Comparison of ENCODE assay signal across 26 cellular contexts in the genomic region with DNA sequence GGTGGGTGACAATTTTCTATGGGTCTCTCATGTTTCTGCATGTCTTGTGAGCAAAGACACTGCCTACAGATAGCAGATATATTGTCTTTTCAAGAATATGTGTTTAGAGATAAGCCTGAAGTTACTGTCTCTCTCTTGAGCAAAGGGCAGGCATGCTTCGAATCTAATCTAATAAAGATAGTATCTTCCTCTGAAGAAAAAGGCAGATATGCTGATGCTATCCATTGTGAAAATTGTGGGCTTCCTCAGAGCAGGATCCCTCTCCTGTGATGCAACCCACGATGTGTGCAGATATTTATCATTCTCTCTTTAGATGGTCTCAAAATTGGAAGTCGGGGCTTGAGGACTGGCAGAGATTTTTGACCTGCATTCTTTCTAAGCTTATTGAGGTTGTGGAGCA.
DNase-seq lines count a peak whose midpoint lies in the region; ATAC-seq, FAIRE-seq and TF ChIP-seq lines count a peak whose summit lies in the region.
"Had no signal": no experiment of that assay in that cellular context is flagged by ENCODE, and none has a peak within 500 bp of the region (broad histone marks: within the 10 kb centered on the region; RNA-seq: fewer than 3 reads in every experiment).

No MANE protein-coding gene starts in this region.

- H3K4me1 Mint-ChIP-seq in glutamatergic neuron (ENCODE audit: low read depth, unreplicated experiment), result peaks cover 22% of the 10 kb centered on the region
- H3K4me1 Mint-ChIP-seq: CD8-positive, alpha-beta memory T cell had no signal

- peaks cover 6% of the 10 kb centered on the region; the same call in 1 of the 2 replicates for H3K9me3 ChIP-seq in SK-N-SH
- no peaks in the 10 kb centered on the region for H3K9me3 ChIP-seq in trophoblast cell (ENCODE audit: insufficient read depth, low read depth, low read length)
- no peaks in the 10 kb centered on the region for H3K9me3 ChIP-seq in transverse colon
- H3K9me3 ChIP-seq in MM.1S (replicated peaks; ENCODE audit: insufficient read depth, low read length), result no peaks in the 10 kb centered on the region
- H3K9me3 ChIP-seq: BE2C had no signal

- H2AK5ac ChIP-seq in trophoblast cell (ENCODE audit: low read length), result no peak overlapping the region

- FAIRE-seq in HTR-8/SVneo (lab: Jason Lieb, UNC), result peak; percentile 64
- FAIRE-seq: A549, D721Med, GM12891, GM18507, H1 had no signal

- H3K9me2 ChIP-seq in SK-N-SH, result no peaks in the 10 kb centered on the region
- H3K9me2 ChIP-seq in MM.1S (replicated peaks; ENCODE audit: insufficient read depth, low read length), result no peaks in the 10 kb centered on the region

- H2BK5ac ChIP-seq in trophoblast cell (ENCODE audit: low read depth, low read length, poor library complexity), result no peak overlapping the region

- TF ChIP-seq POLR2A in transverse colon (IDR thresholded peaks at IDR 0.05), result no peak

- H3K27ac Mint-ChIP-seq in glutamatergic neuron (ENCODE audit: unreplicated experiment), result peak overlapping the region; percentile 20
- H3K27ac Mint-ChIP-seq: CD4-positive, alpha-beta T cell; CD8-positive, alpha-beta memory T cell had no signal

- no peak for TF ChIP-seq RAD21 in SK-N-SH (IDR thresholded peaks at IDR 0.05; ENCODE audit: low read length)

- H3K36me3 ChIP-seq in SK-N-SH (replicated peaks in 1 of 2; ENCODE audit: control insufficient read depth in 1 of 2, insufficient read depth in 2 of 2, low read length in 1 of 2) (no peaks in the 10 kb centered on the region), trophoblast cell (ENCODE audit: control insufficient read depth in 1 of 2, insufficient read depth in 2 of 2, low read length in 2 of 2) (no peaks in the 10 kb centered on the region), transverse colon (no peaks in the 10 kb centered on the region), MM.1S (replicated peaks; ENCODE audit: insufficient read depth, low read length) (no peaks in the 10 kb centered on the region)
- H3K36me3 ChIP-seq: BE2C; BLaER1 treated with 17β-estradiol and CSF1 and Interleukin-3, amounts not matched to agents 10 nM and 100 nM had no signal

- in situ Hi-C loops in transverse colon (cut with MboI; ENCODE audit: low pct_ligation_motif_present in 1 of 4, low pct_unique_long_range_greater_than_20kb in 1 of 4, low sequenced_read_pairs in 3 of 4), result no loop called here

- no peaks in the 10 kb centered on the region for H3K27me3 Mint-ChIP-seq in glutamatergic neuron (ENCODE audit: unreplicated experiment)
- H3K27me3 Mint-ChIP-seq: CD4-positive, alpha-beta T cell; CD8-positive, alpha-beta memory T cell had no signal

- H3F3A ChIP-seq in SK-N-SH (replicated peaks; ENCODE audit: insufficient read depth), result no peaks in the 10 kb centered on the region
- no peaks in the 10 kb centered on the region for H3F3A ChIP-seq in MM.1S (ENCODE audit: insufficient read depth, low read length)

- no peak overlapping the region for H4K8ac ChIP-seq in trophoblast cell (ENCODE audit: low read depth, low read length)

- peak overlapping the region in 1 of 2 experiments; percentile 46; a peak in 2 of 4 replicates for H3K27ac ChIP-seq in SK-N-SH (ENCODE audit: low read depth in 2 of 2, low read length in 1 of 2)
- H3K27ac ChIP-seq in trophoblast cell (ENCODE audit: low read depth, low read length), result no peak overlapping the region
- H3K27ac ChIP-seq in transverse colon, result no peak overlapping the region
- no peak overlapping the region for H3K27ac ChIP-seq in MM.1S (ENCODE audit: low read length)
- H3K27ac ChIP-seq: A549; BLaER1 treated with 17β-estradiol and CSF1 and Interleukin-3, amounts not matched to agents 10 nM and 100 nM; GM23248 had no signal

- H4K12ac ChIP-seq in trophoblast cell (ENCODE audit: low read depth, low read length), result no peak overlapping the region

- H3K9me3 Mint-ChIP-seq in glutamatergic neuron (ENCODE audit: unreplicated experiment), result peaks cover 4% of the 10 kb centered on the region

- no peak overlapping the region for H3K14ac ChIP-seq in trophoblast cell (ENCODE audit: low read length)

- H2BK12ac ChIP-seq in trophoblast cell (ENCODE audit: low read length), result no peak overlapping the region

- no peak overlapping the region for H2BK120ac ChIP-seq in trophoblast cell (ENCODE audit: insufficient read depth, low read length, poor library complexity)

- peaks cover 6% of the 10 kb centered on the region for H3K36me3 Mint-ChIP-seq in glutamatergic neuron (ENCODE audit: unreplicated experiment)
- H3K36me3 Mint-ChIP-seq: CD14-positive monocyte; CD8-positive, alpha-beta memory T cell had no signal

- no peak overlapping the region; the same call in 1 of the 2 replicates for H2AFZ ChIP-seq in SK-N-SH (ENCODE audit: low read depth)
- no peak overlapping the region for H2AFZ ChIP-seq in trophoblast cell (ENCODE audit: insufficient read depth, low read length, poor library complexity)
- no peak overlapping the region for H2AFZ ChIP-seq in MM.1S (ENCODE audit: low read length)
- H2AFZ ChIP-seq: GM23248 had no signal

- WGBS in SK-N-SH (ENCODE audit: low lambda C conversion rate), result 17% methylated on average over 3 of the region's 3 CpGs
- no CpG with 5 or more reads among the region's 3 CpGs for WGBS in trophoblast cell (ENCODE audit: extremely low coverage, insufficient coverage, insufficient read length)
- 70 to 93% methylated on average over 2 to 3 of the region's 3 CpGs for WGBS in transverse colon (ENCODE audit: low coverage in 1 of 2), 2 donors

- H3K4me3 ChIP-seq in SK-N-SH (ENCODE audit: low read depth in 2 of 2, low read length in 1 of 2) (no peak overlapping the region), trophoblast cell (ENCODE audit: low read depth, low read length) (no peak overlapping the region), transverse colon (no peak overlapping the region), MM.1S (ENCODE audit: low read length) (no peak overlapping the region)
- H3K4me3 ChIP-seq: A549; BLaER1 treated with 17β-estradiol and CSF1 and Interleukin-3, amounts not matched to agents 10 nM and 100 nM; GM23248 had no signal

- no peak overlapping the region for H3K9ac ChIP-seq in SK-N-SH
- no peak overlapping the region for H3K9ac ChIP-seq in trophoblast cell (ENCODE audit: low read length)
- H3K9ac ChIP-seq in MM.1S (ENCODE audit: low read length), result no peak overlapping the region
- H3K9ac ChIP-seq: BLaER1 treated with 17β-estradiol and CSF1 and Interleukin-3, amounts not matched to agents 10 nM and 100 nM; GM23248 had no signal

- H3K4me2 ChIP-seq in SK-N-SH (no peak overlapping the region), trophoblast cell (ENCODE audit: low read length) (no peak overlapping the region), MM.1S (ENCODE audit: low read depth, low read length) (no peak overlapping the region)
- H3K4me2 ChIP-seq: A549; BLaER1 treated with 17β-estradiol and CSF1 and Interleukin-3, amounts not matched to agents 10 nM and 100 nM had no signal

- H3K23ac ChIP-seq in trophoblast cell (ENCODE audit: low read length), result no peak overlapping the region

- ATAC-seq in HG03469 (IDR thresholded peaks at IDR 0.05; ENCODE audit: unreplicated experiment), result no peak
- ATAC-seq: A549 had no signal

- H4K20me1 ChIP-seq in SK-N-SH (ENCODE audit: insufficient read depth) (no peaks in the 10 kb centered on the region), MM.1S (ENCODE audit: insufficient read depth, low read length) (no peaks in the 10 kb centered on the region)
- H4K20me1 ChIP-seq: BLaER1 treated with 17β-estradiol and CSF1 and Interleukin-3, amounts not matched to agents 10 nM and 100 nM had no signal

- H3K18ac ChIP-seq in trophoblast cell (ENCODE audit: low read length), result no peak overlapping the region

- POLR2A ChIA-PET in SK-N-SH (lab: Yijun Ruan, JAX), result interaction anchor here (1.0 kb wide), 1 partner anchor 13 kb away, joined by 3 read pairs; no protein-coding TSS in a partner anchor

- H3K79me2 ChIP-seq in SK-N-SH (ENCODE audit: insufficient read depth), result no peaks in the 10 kb centered on the region
- no peaks in the 10 kb centered on the region for H3K79me2 ChIP-seq in trophoblast cell (ENCODE audit: control insufficient read depth, insufficient read depth, low read length, poor library complexity)
- no peaks in the 10 kb centered on the region for H3K79me2 ChIP-seq in MM.1S (ENCODE audit: low read length)

- TF ChIP-seq CTCF in SK-N-SH (IDR thresholded peaks at IDR 0.05), result no peak
- TF ChIP-seq CTCF in glutamatergic neuron (IDR thresholded peaks at IDR 0.05; ENCODE audit: partially characterized antibody, unreplicated experiment), result no peak
- TF ChIP-seq CTCF in transverse colon (IDR thresholded peaks at IDR 0.05), result no peak
- TF ChIP-seq CTCF in MM.1S (IDR thresholded peaks at IDR 0.05; ENCODE audit: low read length), result no peak

- H4K91ac ChIP-seq in trophoblast cell (ENCODE audit: low read depth, low read length), result no peak overlapping the region

- no peaks in the 10 kb centered on the region for H3K27me3 ChIP-seq in SK-N-SH (ENCODE audit: insufficient read depth)
- H3K27me3 ChIP-seq in trophoblast cell (ENCODE audit: insufficient read depth, low read length), result no peaks in the 10 kb centered on the region
- no peaks in the 10 kb centered on the region for H3K27me3 ChIP-seq in transverse colon
- no peaks in the 10 kb centered on the region for H3K27me3 ChIP-seq in MM.1S (replicated peaks; ENCODE audit: insufficient read depth, low read length)
- H3K27me3 ChIP-seq: BE2C; BLaER1 treated with 17β-estradiol and CSF1 and Interleukin-3, amounts not matched to agents 10 nM and 100 nM had no signal

- TF ChIP-seq EP300 in SK-N-SH (IDR thresholded peaks at IDR 0.05; ENCODE audit: borderline replicate concordance in 1 of 2, low read depth in 1 of 2, low read length in 1 of 2) (no peak), transverse colon (IDR thresholded peaks at IDR 0.05; ENCODE audit: low read depth) (no peak)

- intact Hi-C loops in transverse colon (cut with DNase I; ENCODE audit: low total_unique reads), result no loop called here

- H3K4me1 ChIP-seq in SK-N-SH (ENCODE audit: control insufficient read depth in 1 of 2, insufficient read depth in 2 of 2, low read depth in 1 of 2, low read length in 1 of 2) (no peaks in the 10 kb centered on the region), trophoblast cell (ENCODE audit: control insufficient read depth in 1 of 2, insufficient read depth in 2 of 2, low read length in 2 of 2) (peaks cover 0 to 6% of the 10 kb centered on the region in 2 experiments), transverse colon (peaks cover 0 to 7% (median under 1%) of the 10 kb centered on the region in 4 donors), MM.1S (ENCODE audit: low read length) (no peaks in the 10 kb centered on the region)
- H3K4me1 ChIP-seq: BE2C; BLaER1 treated with 17β-estradiol and CSF1 and Interleukin-3, amounts not matched to agents 10 nM and 100 nM had no signal

- CTCF ChIA-PET in SK-N-SH (lab: Yijun Ruan, JAX), result interaction anchor here (0.6 to 1.5 kb wide), 4 partner anchors 9 to 20 kb away, joined by 3 to 6 read pairs (median 3); no protein-coding TSS in a partner anchor

- no peak overlapping the region for H3K4me3 Mint-ChIP-seq in glutamatergic neuron (ENCODE audit: unreplicated experiment)
- H3K4me3 Mint-ChIP-seq: CD14-positive monocyte; CD4-positive, alpha-beta T cell; CD8-positive, alpha-beta memory T cell had no signal

- DNase-seq in HTR-8/SVneo (ENCODE audit: insufficient read length, low spot score), result no peak
- DNase-seq in SK-N-SH, result no peak
- DNase-seq in glutamatergic neuron, result no peak
- DNase-seq in trophoblast cell, result peak; percentile 37 to 82
- no peak for DNase-seq in transverse colon
- DNase-seq in cortex of kidney (lab: John Stamatoyannopoulos, UW), result no peak
- DNase-seq in MM.1S, result no peak
- DNase-seq: 8988T; ACHN; AML-193; BE2C; CD4-positive, alpha-beta T cell; CD8-positive, alpha-beta memory T cell; DMS79; GDM1; H7; HCEC 1CT had no signal

- H3K4ac ChIP-seq in trophoblast cell (ENCODE audit: low read depth, low read length), result no peak overlapping the region

- H3K79me1 ChIP-seq in trophoblast cell (ENCODE audit: low read length), result no peaks in the 10 kb centered on the region

Comparison
In these comparisons a context has a peak if more than half of its experiments do, and no peak if none do; other contexts are left out.
1. DNase-seq: peak in trophoblast cell (2 of 2); none in HTR-8/SVneo (single experiment), SK-N-SH (single experiment), glutamatergic neuron (single experiment), transverse colon (single experiment), cortex of kidney (single experiment) and MM.1S (single experiment).